25 cellular contexts compared by ENCODE assay signal in genomic region chr12:107355612-107356011, GRCh38.
"Had no signal": no experiment of that assay in that cellular context is flagged by ENCODE, and none has a peak within 500 bp of the region (broad histone marks: within the 10 kb centered on the region; RNA-seq: fewer than 3 reads in every experiment).

No MANE protein-coding gene starts in this region.

- ATAC-seq: effector memory CD8-positive, alpha-beta T cell; foreskin keratinocyte; gastroesophageal sphincter; heart left ventricle; left cardiac atrium; left lung; left ventricle myocardium superior; lower lobe of right lung; mucosa of descending colon had no signal

- H3K4me1 ChIP-seq: colonic mucosa, esophagus muscularis mucosa, gastroesophageal sphincter, lower lobe of right lung had no signal

- H2AFZ ChIP-seq: hepatocyte had no signal

- H3K36me3 ChIP-seq: colonic mucosa, esophagus muscularis mucosa, gastroesophageal sphincter, heart left ventricle, left lung, lower lobe of right lung had no signal

- FAIRE-seq: endometrium, endothelial cell of umbilical vein, frontal cortex, islet of Langerhans, keratinocyte had no signal

- H3K27ac ChIP-seq: colonic mucosa, esophagus muscularis mucosa, foreskin keratinocyte, gastroesophageal sphincter, heart left ventricle, hepatocyte, left lung, lower lobe of right lung had no signal

- H3K4me3 ChIP-seq: colonic mucosa, esophagus muscularis mucosa, gastroesophageal sphincter, heart left ventricle, hepatocyte, left lung, lower lobe of right lung, mucosa of descending colon had no signal

- H3K79me2 ChIP-seq: hepatocyte had no signal

- H3K9me3 ChIP-seq: colonic mucosa, esophagus muscularis mucosa, gastroesophageal sphincter, heart left ventricle, left lung, lower lobe of right lung, mucosa of descending colon had no signal

- DNase-seq: colonic mucosa; cortex of kidney; effector CD8-positive, alpha-beta T cell; effector memory CD8-positive, alpha-beta T cell; endodermal cell; foreskin keratinocyte; heart left ventricle; hypothalamus; immature natural killer cell; left cardiac atrium; left lung; left ventricle myocardium superior; lower lobe of right lung; mesenchymal stem cell; mucosa of descending colon; naive B cell; naive thymus-derived CD8-positive, alpha-beta T cell had no signal

- H3K27me3 ChIP-seq: colonic mucosa, foreskin keratinocyte, hepatocyte had no signal

- H3K4me2 ChIP-seq: hepatocyte had no signal
